ENCODE assay signal across 8 cellular contexts in genomic region chr6:14276667-14277404, GRCh38.
DNase-seq lines count a peak whose midpoint lies in the region; ATAC-seq and TF ChIP-seq lines count a peak whose summit lies in the region.

No MANE protein-coding gene starts in this region.

- no peaks in the 10 kb centered on the region for H3K27me3 ChIP-seq in MG63
- peaks cover 0 to 12% (median 0%) of the 10 kb centered on the region in 3 experiments for H3K27me3 ChIP-seq in neuronal stem cell (ENCODE audit: control insufficient read depth in 3 of 3, insufficient read depth in 3 of 3, low read depth in 1 of 3, low read length in 3 of 3)

- peaks cover 49% of the 10 kb centered on the region for H3K4me1 Mint-ChIP-seq in activated T-helper 2 cell treated with anti-CD3 and anti-CD28 coated beads, Interferon-gamma antibody, Interleukin-2, Interleukin-4, amounts not matched to agents 10 μg/mL and 5 μg/mL and 100 μg/mL, durations not matched to agents 14 hours and 24 hours and 36 hours (ENCODE audit: low read depth)
- peaks cover 17% of the 10 kb centered on the region for H3K4me1 Mint-ChIP-seq in osteocyte (ENCODE audit: unreplicated experiment)

- peaks cover 0 to 7% of the 10 kb centered on the region in 2 donors for H3K4me1 ChIP-seq in neuronal stem cell (ENCODE audit: control insufficient read depth in 2 of 2, insufficient read depth in 1 of 2, low read depth in 1 of 2, low read length in 2 of 2)

- no peak overlapping the region for H2AK5ac ChIP-seq in neuronal stem cell (ENCODE audit: low read depth, low read length)

- no peak overlapping the region for H3K9ac ChIP-seq in neuronal stem cell (ENCODE audit: low read depth, low read length, poor library complexity)

- peak overlapping the region; percentile 92 for H3K27ac Mint-ChIP-seq in activated T-helper 2 cell treated with anti-CD3 and anti-CD28 coated beads, Interferon-gamma antibody, Interleukin-2, Interleukin-4, amounts not matched to agents 10 μg/mL and 5 μg/mL and 100 μg/mL, durations not matched to agents 14 hours and 24 hours and 36 hours
- peak overlapping the region; percentile 20 for H3K27ac Mint-ChIP-seq in osteocyte (ENCODE audit: unreplicated experiment)

- no peak for TF ChIP-seq CTCF in osteocyte (IDR thresholded peaks at IDR 0.05)

- H2BK15ac ChIP-seq in neuronal stem cell (ENCODE audit: low read length), result no peak overlapping the region

- no peak overlapping the region for H2BK120ac ChIP-seq in neuronal stem cell (ENCODE audit: low read depth, low read length)

- no peak overlapping the region for H4K8ac ChIP-seq in neuronal stem cell (ENCODE audit: low read depth, low read length)

- H3K4me3 ChIP-seq in MG63, result no peak overlapping the region
- no peak overlapping the region for H3K4me3 ChIP-seq in neuronal stem cell (ENCODE audit: low read length in 2 of 2)

- no peak overlapping the region for H3K23ac ChIP-seq in neuronal stem cell (ENCODE audit: low read depth, low read length, poor library complexity)

- H3K36me3 ChIP-seq in MG63, result no peaks in the 10 kb centered on the region
- H3K36me3 ChIP-seq in neuronal stem cell (replicated peaks in 1 of 2; ENCODE audit: control insufficient read depth in 2 of 2, insufficient read depth in 2 of 2, low read length in 2 of 2), result no peaks in the 10 kb centered on the region

- H3K27me3 Mint-ChIP-seq in activated T-helper 2 cell treated with anti-CD3 and anti-CD28 coated beads, Interferon-gamma antibody, Interleukin-2, Interleukin-4, amounts not matched to agents 10 μg/mL and 5 μg/mL and 100 μg/mL, durations not matched to agents 14 hours and 24 hours and 36 hours (ENCODE audit: low read depth), result no peaks in the 10 kb centered on the region
- H3K27me3 Mint-ChIP-seq in osteocyte (ENCODE audit: unreplicated experiment), result peaks cover 7% of the 10 kb centered on the region

- no peak overlapping the region for H3K14ac ChIP-seq in neuronal stem cell (ENCODE audit: low read length)

- H3K79me1 ChIP-seq in neuronal stem cell (ENCODE audit: low read depth, low read length), result no peaks in the 10 kb centered on the region

- no peak overlapping the region for H2BK12ac ChIP-seq in neuronal stem cell (ENCODE audit: low read length)

- no peak overlapping the region for H3K4me2 ChIP-seq in neuronal stem cell (ENCODE audit: insufficient read depth, low read length, poor library complexity, severe bottlenecking)

- H3K4ac ChIP-seq in neuronal stem cell (ENCODE audit: low read length), result no peak overlapping the region

- intact Hi-C loops in activated T-helper 2 cell treated with anti-CD3 and anti-CD28 coated beads, Interferon-gamma antibody, Interleukin-2, Interleukin-4, amounts not matched to agents 10 μg/mL and 5 μg/mL and 100 μg/mL, durations not matched to agents 14 hours and 24 hours and 36 hours (cut with micrococcal nuclease), result loop anchor here (1.0 to 10.0 kb wide), 3 partner anchors 147 to 968 kb away; partner anchors contain the start of gene JARID2

- H3K18ac ChIP-seq in neuronal stem cell (ENCODE audit: low read length), result no peak overlapping the region

- WGBS in neuronal stem cell (ENCODE audit: extremely low coverage in 2 of 2, insufficient read length in 2 of 2, insufficient replicate concordance in 1 of 2), 2 donors, result no CpG with 5 or more reads among the region's 4 CpGs

- H2BK5ac ChIP-seq in neuronal stem cell (ENCODE audit: low read length), result no peak overlapping the region

- H3K9me3 Mint-ChIP-seq in activated T-helper 2 cell treated with anti-CD3 and anti-CD28 coated beads, Interferon-gamma antibody, Interleukin-2, Interleukin-4, amounts not matched to agents 10 μg/mL and 5 μg/mL and 100 μg/mL, durations not matched to agents 14 hours and 24 hours and 36 hours, result peaks cover 16% of the 10 kb centered on the region
- H3K9me3 Mint-ChIP-seq in osteocyte (ENCODE audit: unreplicated experiment), result peaks cover 4% of the 10 kb centered on the region

- ATAC-seq in GM19452 (IDR thresholded peaks at IDR 0.05; ENCODE audit: unreplicated experiment) (peak; percentile 82), HG03460 (IDR thresholded peaks at IDR 0.05; ENCODE audit: unreplicated experiment) (peak; percentile 95)

- H3K36me3 Mint-ChIP-seq in activated T-helper 2 cell treated with anti-CD3 and anti-CD28 coated beads, Interferon-gamma antibody, Interleukin-2, Interleukin-4, amounts not matched to agents 10 μg/mL and 5 μg/mL and 100 μg/mL, durations not matched to agents 14 hours and 24 hours and 36 hours (ENCODE audit: low read depth), result peaks cover 18% of the 10 kb centered on the region
- H3K36me3 Mint-ChIP-seq in osteocyte (ENCODE audit: unreplicated experiment), result no peaks in the 10 kb centered on the region

- no peak overlapping the region for H3K27ac ChIP-seq in neuronal stem cell (replicated peaks; ENCODE audit: low read length)

- H2AFZ ChIP-seq in neuronal stem cell (ENCODE audit: low read length), result no peak overlapping the region

- H3K4me3 Mint-ChIP-seq in activated T-helper 2 cell treated with anti-CD3 and anti-CD28 coated beads, Interferon-gamma antibody, Interleukin-2, Interleukin-4, amounts not matched to agents 10 μg/mL and 5 μg/mL and 100 μg/mL, durations not matched to agents 14 hours and 24 hours and 36 hours (ENCODE audit: low read depth), result peak overlapping the region; percentile 22
- H3K4me3 Mint-ChIP-seq in osteocyte (ENCODE audit: unreplicated experiment), result no peak overlapping the region

- peak; percentile 37 for DNase-seq in EH (ENCODE audit: low read depth)
- DNase-seq in activated T-helper 2 cell treated with anti-CD3 and anti-CD28 coated beads, Interferon-gamma antibody, Interleukin-2, Interleukin-4, amounts not matched to agents 10 μg/mL and 5 μg/mL and 100 μg/mL, durations not matched to agents 14 hours and 24 hours and 36 hours (ENCODE audit: low spot score), result peak; percentile 35
- peak; percentile 6 for DNase-seq in osteocyte (ENCODE audit: extremely low spot score, unreplicated experiment)
- no peak for DNase-seq in DMS114 treated with DMSO at 0.1 percent for 48 hours (lab: John Stamatoyannopoulos, UW; ENCODE audit: unreplicated experiment)
- DNase-seq in MG63, result no peak
- no peak for DNase-seq in neuronal stem cell (ENCODE audit: low spot score)

- H3K9me3 ChIP-seq in MG63 (peaks cover 21% of the 10 kb centered on the region), neuronal stem cell (replicated peaks in 1 of 2; ENCODE audit: control insufficient read depth in 2 of 2, insufficient read depth in 1 of 2, low read depth in 1 of 2, low read length in 2 of 2) (peaks cover 4 to 6% of the 10 kb centered on the region in 2 donors)

- H4K91ac ChIP-seq in neuronal stem cell (ENCODE audit: low read depth, low read length, poor library complexity), result no peak overlapping the region

Comparison
In these comparisons a context has a peak if more than half of its experiments do, and no peak if none do; other contexts are left out.
1. DNase-seq: peak in EH (single experiment), activated T-helper 2 cell treated with anti-CD3 and anti-CD28 coated beads, Interferon-gamma antibody, Interleukin-2, Interleukin-4, amounts not matched to agents 10 μg/mL and 5 μg/mL and 100 μg/mL, durations not matched to agents 14 hours and 24 hours and 36 hours (single experiment) and osteocyte (single experiment); none in DMS114 treated with DMSO at 0.1 percent for 48 hours (single experiment), MG63 (single experiment) and neuronal stem cell (single experiment).